Comparison of ENCODE assay signal across 8 cellular contexts in genomic region chr11:64318694-64319420, GRCh38. TPM values are rescaled to one million over a fixed set of nuclear protein-coding genes. Genes with fewer than 3 reads are reported as not detected.
DNase-seq lines count a peak whose midpoint lies in the region; ATAC-seq lines count a peak whose summit lies in the region.

No MANE protein-coding gene starts in this region.

- H3K27me3 Mint-ChIP-seq in activated CD8-positive, alpha-beta T cell treated with anti-CD3 and anti-CD28 coated beads, Interleukin-2, amount 10 ng/mL, durations not matched to agents 7 days and 5 days (ENCODE audit: low read depth), result no peaks in the 10 kb centered on the region
- H3K27me3 Mint-ChIP-seq in stimulated activated naive B cell treated with anti-CD40 and anti-IgM and Interleukin-4, amounts not matched to agents 10 μg/mL and 1 μg/mL and 100 μg/mL, for 72 hours, result no peaks in the 10 kb centered on the region

- peak overlapping the region; percentile 70 for H3K9ac ChIP-seq in iPS-15b (ENCODE audit: low read depth, low read length)

- no peaks in the 10 kb centered on the region for H3K9me3 ChIP-seq in iPS-15b (ENCODE audit: control insufficient read depth, insufficient read depth, low read length)

- peak overlapping the region; percentile 89 for H3K4me3 Mint-ChIP-seq in activated CD8-positive, alpha-beta T cell treated with anti-CD3 and anti-CD28 coated beads, Interleukin-2, amount 10 ng/mL, durations not matched to agents 7 days and 5 days
- peak overlapping the region; percentile 94 to 96 for H3K4me3 Mint-ChIP-seq in stimulated activated naive B cell treated with anti-CD40 and anti-IgM and Interleukin-4, amounts not matched to agents 10 μg/mL and 1 μg/mL and 100 μg/mL, for 72 hours

- no peak for ATAC-seq in activated CD8-positive, alpha-beta T cell treated with anti-CD3 and anti-CD28 coated beads, Interleukin-2, amount 10 ng/mL, durations not matched to agents 7 days and 5 days
- no peak for ATAC-seq in stimulated activated naive B cell treated with anti-CD40 and anti-IgM and Interleukin-4, amounts not matched to agents 10 μg/mL and 1 μg/mL and 100 μg/mL, for 72 hours (replicated peaks)
- ATAC-seq in esophagus mucosa (no peak), HG03521 (IDR thresholded peaks at IDR 0.05; ENCODE audit: unreplicated experiment) (no peak)

- peaks cover 40% of the 10 kb centered on the region for H3K36me3 ChIP-seq in iPS-15b (ENCODE audit: control insufficient read depth, insufficient read depth, low read length)

- peaks cover 40% of the 10 kb centered on the region for H3K36me3 Mint-ChIP-seq in activated CD8-positive, alpha-beta T cell treated with anti-CD3 and anti-CD28 coated beads, Interleukin-2, amount 10 ng/mL, durations not matched to agents 7 days and 5 days (ENCODE audit: low read depth)
- H3K36me3 Mint-ChIP-seq in stimulated activated naive B cell treated with anti-CD40 and anti-IgM and Interleukin-4, amounts not matched to agents 10 μg/mL and 1 μg/mL and 100 μg/mL, for 72 hours, result peaks cover 53 to 58% of the 10 kb centered on the region in 2 donors

- peak overlapping the region; percentile 92 for H3K4me3 ChIP-seq in iPS-15b (ENCODE audit: low read depth, low read length)

- POLR2A ChIA-PET in activated CD8-positive, alpha-beta T cell treated with anti-CD3 and anti-CD28 coated beads, Interleukin-2, amount 10 ng/mL, durations not matched to agents 7 days and 5 days (lab: Charles Lee), result interaction anchor here (0.8 to 3.9 kb wide), 10 partner anchors 13 to 132 kb away, joined by 3 to 44 read pairs (median 15); partner anchors contain the start of genes BAD, CCDC88B, ESRRA and FERMT3

- no peaks in the 10 kb centered on the region for H3K9me3 Mint-ChIP-seq in activated CD8-positive, alpha-beta T cell treated with anti-CD3 and anti-CD28 coated beads, Interleukin-2, amount 10 ng/mL, durations not matched to agents 7 days and 5 days (ENCODE audit: insufficient read depth)
- H3K9me3 Mint-ChIP-seq in stimulated activated naive B cell treated with anti-CD40 and anti-IgM and Interleukin-4, amounts not matched to agents 10 μg/mL and 1 μg/mL and 100 μg/mL, for 72 hours, result no peaks in the 10 kb centered on the region

- H3K4me1 ChIP-seq in iPS-15b (ENCODE audit: control insufficient read depth, insufficient read depth, low read length), result no peaks in the 10 kb centered on the region

- CTCF ChIA-PET in activated CD8-positive, alpha-beta T cell treated with anti-CD3 and anti-CD28 coated beads, Interleukin-2, amount 10 ng/mL, durations not matched to agents 7 days and 5 days (lab: Charles Lee), result interaction anchor here (1.2 to 5.3 kb wide), 13 partner anchors 14 to 460 kb away, joined by 3 to 137 read pairs (median 6); partner anchors contain the start of genes CCDC88B, ESRRA, FERMT3 and SF1

- peaks cover 44% of the 10 kb centered on the region for H3K4me1 Mint-ChIP-seq in activated CD8-positive, alpha-beta T cell treated with anti-CD3 and anti-CD28 coated beads, Interleukin-2, amount 10 ng/mL, durations not matched to agents 7 days and 5 days (ENCODE audit: low read depth)
- peaks cover 34 to 59% of the 10 kb centered on the region in 2 donors for H3K4me1 Mint-ChIP-seq in stimulated activated naive B cell treated with anti-CD40 and anti-IgM and Interleukin-4, amounts not matched to agents 10 μg/mL and 1 μg/mL and 100 μg/mL, for 72 hours

- no peaks in the 10 kb centered on the region for H3K27me3 ChIP-seq in iPS-15b (ENCODE audit: control insufficient read depth, insufficient read depth, low read length)

- DNase-seq in NCI-H1417 (lab: John Stamatoyannopoulos, UW), result peak in 2 of 3 experiments; percentile 43 to 58
- no peak for DNase-seq in NCI-H1417 treated with DMSO at 0.1 percent for 48 hours (lab: John Stamatoyannopoulos, UW)
- no peak for DNase-seq in activated CD8-positive, alpha-beta T cell treated with anti-CD3 and anti-CD28 coated beads, Interleukin-2, amount 10 ng/mL, durations not matched to agents 7 days and 5 days
- no peak for DNase-seq in stimulated activated naive B cell treated with anti-CD40 and anti-IgM and Interleukin-4, amounts not matched to agents 10 μg/mL and 1 μg/mL and 100 μg/mL, for 72 hours
- no peak for DNase-seq in NCI-H1930 (lab: John Stamatoyannopoulos, UW)

- H3K27ac Mint-ChIP-seq in activated CD8-positive, alpha-beta T cell treated with anti-CD3 and anti-CD28 coated beads, Interleukin-2, amount 10 ng/mL, durations not matched to agents 7 days and 5 days, result peak overlapping the region; percentile 100
- peak overlapping the region; percentile 100 for H3K27ac Mint-ChIP-seq in stimulated activated naive B cell treated with anti-CD40 and anti-IgM and Interleukin-4, amounts not matched to agents 10 μg/mL and 1 μg/mL and 100 μg/mL, for 72 hours

RNA-seq across cellular contexts. Expression of gene PRDX5, which starts 0.9 kb away (rescaled TPM):
- total RNA-seq in activated CD8-positive, alpha-beta T cell treated with anti-CD3 and anti-CD28 coated beads, Interleukin-2, amount 10 ng/mL, durations not matched to agents 7 days and 5 days, result 100 to 1,000 TPM; 102 to 106 TPM
- 331 TPM for total RNA-seq in esophagus mucosa

RNA-seq across cellular contexts. Expression of gene TRMT112, which starts 1.5 kb away (rescaled TPM):
- 100 to 1,000 TPM; 154 to 165 TPM for total RNA-seq in activated CD8-positive, alpha-beta T cell treated with anti-CD3 and anti-CD28 coated beads, Interleukin-2, amount 10 ng/mL, durations not matched to agents 7 days and 5 days
- total RNA-seq in esophagus mucosa, result 181 TPM

RNA-seq across cellular contexts. Expression of gene ESRRA, which starts 13.5 kb away (rescaled TPM):
- 10 to 100 TPM; 42.7 to 43.2 TPM for total RNA-seq in activated CD8-positive, alpha-beta T cell treated with anti-CD3 and anti-CD28 coated beads, Interleukin-2, amount 10 ng/mL, durations not matched to agents 7 days and 5 days
- total RNA-seq in esophagus mucosa, result 63.2 TPM

RNA-seq across cellular contexts. Expression of gene CATSPERZ, which starts 18.7 kb away (rescaled TPM):
- not detected for total RNA-seq in activated CD8-positive, alpha-beta T cell treated with anti-CD3 and anti-CD28 coated beads, Interleukin-2, amount 10 ng/mL, durations not matched to agents 7 days and 5 days
- total RNA-seq in esophagus mucosa, result 1.3 TPM

RNA-seq across cellular contexts. Expression of gene CCDC88B, which starts 21.1 kb away (rescaled TPM):
- total RNA-seq in activated CD8-positive, alpha-beta T cell treated with anti-CD3 and anti-CD28 coated beads, Interleukin-2, amount 10 ng/mL, durations not matched to agents 7 days and 5 days, result 100 to 1,000 TPM; 127 TPM
- 4.5 TPM for total RNA-seq in esophagus mucosa

Comparison
In these comparisons a context has a peak if more than half of its experiments do, and no peak if none do; other contexts are left out.
1. DNase-seq: peak in NCI-H1417 (2 of 3); none in NCI-H1417 treated with DMSO at 0.1 percent for 48 hours (single experiment), activated CD8-positive, alpha-beta T cell treated with anti-CD3 and anti-CD28 coated beads, Interleukin-2, amount 10 ng/mL, durations not matched to agents 7 days and 5 days (single experiment), stimulated activated naive B cell treated with anti-CD40 and anti-IgM and Interleukin-4, amounts not matched to agents 10 μg/mL and 1 μg/mL and 100 μg/mL, for 72 hours (single experiment) and NCI-H1930 (0 of 2).